Comparison of ENCODE assay signal across 8 cellular contexts in genomic region chr3:114057011-114057347, GRCh38. TPM values are rescaled to one million over a fixed set of nuclear protein-coding genes. Genes with fewer than 3 reads are reported as not detected.
DNase-seq lines count a peak whose midpoint lies in the region; ATAC-seq and TF ChIP-seq lines count a peak whose summit lies in the region.

No MANE protein-coding gene starts in this region.

- no peak for DNase-seq in activated T-helper 1 cell treated with anti-CD3 and anti-CD28 coated beads, Interleukin-12 subunit alpha, Interleukin-12 subunit beta, Interleukin-2, Interleukin-4 antibody, amounts not matched to agents 30 ng/mL and 10 ng/mL and 1 ng/mL, durations not matched to agents 14 hours and 24 hours and 36 hours (ENCODE audit: low spot score)
- DNase-seq in left colon (no peak), tibial artery (peak in 1 of 2 donors; percentile 64), amniotic stem cell (lab: John Stamatoyannopoulos, UW) (no peak), NAMALWA (ENCODE audit: low spot score) (no peak), NCI-H1105 (lab: John Stamatoyannopoulos, UW) (no peak)

- no peaks in the 10 kb centered on the region for H3K9me3 Mint-ChIP-seq in activated T-helper 1 cell treated with anti-CD3 and anti-CD28 coated beads, Interleukin-12 subunit alpha, Interleukin-12 subunit beta, Interleukin-2, Interleukin-4 antibody, amounts not matched to agents 30 ng/mL and 10 ng/mL and 1 ng/mL, durations not matched to agents 14 hours and 24 hours and 36 hours

- H3K36me3 ChIP-seq in tibial artery: no peaks in the 10 kb centered on the region

- no peak for TF ChIP-seq CTCF in tibial artery (IDR thresholded peaks at IDR 0.05)

- peaks cover 2% of the 10 kb centered on the region for H3K27me3 Mint-ChIP-seq in activated T-helper 1 cell treated with anti-CD3 and anti-CD28 coated beads, Interleukin-12 subunit alpha, Interleukin-12 subunit beta, Interleukin-2, Interleukin-4 antibody, amounts not matched to agents 30 ng/mL and 10 ng/mL and 1 ng/mL, durations not matched to agents 14 hours and 24 hours and 36 hours (ENCODE audit: insufficient read depth)

- intact Hi-C loops in activated T-helper 1 cell treated with anti-CD3 and anti-CD28 coated beads, Interleukin-12 subunit alpha, Interleukin-12 subunit beta, Interleukin-2, Interleukin-4 antibody, amounts not matched to agents 30 ng/mL and 10 ng/mL and 1 ng/mL, durations not matched to agents 14 hours and 24 hours and 36 hours (cut with micrococcal nuclease): loop anchor here (2.0 to 5.0 kb wide), 6 partner anchors 185 to 1725 kb away; partner anchors contain the start of genes SIDT1 and SPICE1
- intact Hi-C loops in left colon (cut with DNase I, micrococcal nuclease) (no loop called here), tibial artery (cut with DNase I; ENCODE audit: low total_unique reads) (loop anchor here (5.0 kb wide), 2 partner anchors 110 to 310 kb away; partner anchors contain the start of genes ATP6V1A, NAA50 and ZDHHC23)

- H3K4me1 Mint-ChIP-seq in activated T-helper 1 cell treated with anti-CD3 and anti-CD28 coated beads, Interleukin-12 subunit alpha, Interleukin-12 subunit beta, Interleukin-2, Interleukin-4 antibody, amounts not matched to agents 30 ng/mL and 10 ng/mL and 1 ng/mL, durations not matched to agents 14 hours and 24 hours and 36 hours (ENCODE audit: low read depth): peaks cover 56% of the 10 kb centered on the region

- peak overlapping the region; percentile 98 for H3K4me3 Mint-ChIP-seq in activated T-helper 1 cell treated with anti-CD3 and anti-CD28 coated beads, Interleukin-12 subunit alpha, Interleukin-12 subunit beta, Interleukin-2, Interleukin-4 antibody, amounts not matched to agents 30 ng/mL and 10 ng/mL and 1 ng/mL, durations not matched to agents 14 hours and 24 hours and 36 hours

- H3K9me3 ChIP-seq in tibial artery: no peaks in the 10 kb centered on the region

- peaks cover 0 to 20% (median 12%) of the 10 kb centered on the region in 4 donors for H3K4me1 ChIP-seq in tibial artery

- H3K27me3 ChIP-seq in tibial artery: no peaks in the 10 kb centered on the region

- peak; percentile 5 for ATAC-seq in GM19035 (IDR thresholded peaks at IDR 0.05; ENCODE audit: unreplicated experiment)
- peak; percentile 1 for ATAC-seq in HG03039 (IDR thresholded peaks at IDR 0.05; ENCODE audit: unreplicated experiment)
- peak; percentile 14 for ATAC-seq in left colon

- peak overlapping the region; percentile 73 to 78 for H3K27ac ChIP-seq in tibial artery

- peaks cover 5% of the 10 kb centered on the region for H3K36me3 Mint-ChIP-seq in activated T-helper 1 cell treated with anti-CD3 and anti-CD28 coated beads, Interleukin-12 subunit alpha, Interleukin-12 subunit beta, Interleukin-2, Interleukin-4 antibody, amounts not matched to agents 30 ng/mL and 10 ng/mL and 1 ng/mL, durations not matched to agents 14 hours and 24 hours and 36 hours (ENCODE audit: low read depth)

- H3K4me3 ChIP-seq in tibial artery: peak overlapping the region; percentile 71 to 82

- peak overlapping the region; percentile 97 for H3K27ac Mint-ChIP-seq in activated T-helper 1 cell treated with anti-CD3 and anti-CD28 coated beads, Interleukin-12 subunit alpha, Interleukin-12 subunit beta, Interleukin-2, Interleukin-4 antibody, amounts not matched to agents 30 ng/mL and 10 ng/mL and 1 ng/mL, durations not matched to agents 14 hours and 24 hours and 36 hours

RNA-seq across cellular contexts. Expression of gene QTRT2, which starts 0.4 kb away (rescaled TPM):
- total RNA-seq in activated T-helper 1 cell treated with anti-CD3 and anti-CD28 coated beads, Interleukin-12 subunit alpha, Interleukin-12 subunit beta, Interleukin-2, Interleukin-4 antibody, amounts not matched to agents 30 ng/mL and 10 ng/mL and 1 ng/mL, durations not matched to agents 14 hours and 24 hours and 36 hours: 54.9 and 57.6 TPM in 2 replicates
- 10 to 100 TPM; 19.5 to 22.2 TPM for total RNA-seq in left colon

RNA-seq across cellular contexts. Expression of gene CCDC191, which starts 0.7 kb away (rescaled TPM):
- 1.1 and 2.1 TPM in 2 replicates for total RNA-seq in activated T-helper 1 cell treated with anti-CD3 and anti-CD28 coated beads, Interleukin-12 subunit alpha, Interleukin-12 subunit beta, Interleukin-2, Interleukin-4 antibody, amounts not matched to agents 30 ng/mL and 10 ng/mL and 1 ng/mL, durations not matched to agents 14 hours and 24 hours and 36 hours
- total RNA-seq in left colon: 1 to 10 TPM; 3.4 to 4.0 TPM

Comparison
In these comparisons a context has a peak if more than half of its experiments do, and no peak if none do; other contexts are left out.
1. intact Hi-C loops: an anchor here in activated T-helper 1 cell treated with anti-CD3 and anti-CD28 coated beads, Interleukin-12 subunit alpha, Interleukin-12 subunit beta, Interleukin-2, Interleukin-4 antibody, amounts not matched to agents 30 ng/mL and 10 ng/mL and 1 ng/mL, durations not matched to agents 14 hours and 24 hours and 36 hours (2.0 to 5.0 kb wide) and tibial artery (5.0 kb wide); none called in left colon.